8 cellular contexts compared by ENCODE assay signal in the genomic region with DNA sequence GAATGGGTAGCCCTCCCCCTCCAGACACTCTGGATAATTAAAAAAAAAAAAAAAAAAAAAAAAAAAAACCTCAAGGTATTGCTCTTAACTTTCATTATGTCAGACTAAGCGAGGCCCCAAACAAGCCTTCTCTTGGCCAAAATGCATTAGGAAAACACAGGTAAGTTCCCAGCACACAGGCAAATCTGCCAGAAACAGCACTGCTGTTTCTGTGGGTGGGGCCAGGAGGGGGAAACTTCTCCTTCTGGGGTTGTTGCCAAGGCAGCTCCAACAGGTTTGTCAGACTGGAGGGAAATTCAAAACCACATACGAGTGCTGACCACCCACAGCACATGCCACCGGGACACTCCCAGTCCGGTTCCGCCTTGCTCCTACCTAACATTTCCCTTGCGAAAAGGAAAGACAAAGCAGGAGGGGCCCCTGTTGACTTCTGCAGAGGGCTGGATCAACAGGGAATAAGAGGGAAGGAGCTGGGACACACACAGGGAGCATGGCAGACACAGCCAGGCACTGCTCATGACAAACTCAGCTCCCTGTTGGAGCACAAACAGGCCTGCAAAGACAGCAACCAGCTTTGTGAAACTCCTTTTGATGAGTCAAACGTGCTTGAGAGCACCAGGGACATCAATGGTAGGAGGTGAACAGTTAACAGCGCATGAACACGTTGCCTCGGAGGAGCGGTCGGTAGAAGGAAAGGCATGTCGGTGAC. TPM values are rescaled to one million over a fixed set of nuclear protein-coding genes. Genes with fewer than 3 reads are reported as not detected.
DNase-seq lines count a peak whose midpoint lies in the region; ATAC-seq and TF ChIP-seq lines count a peak whose summit lies in the region.

No MANE protein-coding gene starts in this region.

- no peaks in the 10 kb centered on the region for H3K27me3 Mint-ChIP-seq in natural killer cell (ENCODE audit: low read depth in 2 of 2)
- no peaks in the 10 kb centered on the region for H3K27me3 Mint-ChIP-seq in type B pancreatic cell

- no peak for TF ChIP-seq CTCF in DND-41 (IDR thresholded peaks at IDR 0.05; ENCODE audit: borderline replicate concordance, extremely low read depth, low read length, poor library complexity, severe bottlenecking)
- TF ChIP-seq CTCF in natural killer cell (IDR thresholded peaks at IDR 0.05), result no peak
- no peak for TF ChIP-seq CTCF in type B pancreatic cell (conservative IDR thresholded peaks at IDR 0.05)

- intact Hi-C loops in natural killer cell (cut with micrococcal nuclease), result loop anchor here (1.0 to 2.0 kb wide), 2 partner anchors 32 to 119 kb away; no protein-coding TSS in a partner anchor

- H3K4me3 Mint-ChIP-seq in natural killer cell (peak overlapping the region; percentile 78), type B pancreatic cell (peak overlapping the region; percentile 86)

- DNase-seq in DND-41 (peak; percentile 21), M059J (ENCODE audit: low read depth) (peak; percentile 91), natural killer cell (no peak), type B pancreatic cell (ENCODE audit: extremely low spot score, unreplicated experiment) (no peak)

- H3K9ac ChIP-seq in DND-41 (ENCODE audit: low read depth, low read length) (peak overlapping the region; percentile 51), duodenal mucosa (ENCODE audit: low read depth in 1 of 2, low read length in 2 of 2) (peak overlapping the region; percentile 49 to 55)

- H3K4me2 ChIP-seq in DND-41 (ENCODE audit: insufficient read depth, low read length), result peak overlapping the region; percentile 55

- H3K4me1 ChIP-seq in DND-41 (ENCODE audit: insufficient read depth, low read length) (peaks cover 75% of the 10 kb centered on the region), duodenal mucosa (ENCODE audit: control insufficient read depth in 1 of 2, insufficient read depth in 2 of 2, low read length in 2 of 2) (peaks cover 95 to 97% of the 10 kb centered on the region in 2 donors)

- peaks cover 92 to 93% of the 10 kb centered on the region in 2 donors for H3K4me1 Mint-ChIP-seq in natural killer cell
- peaks cover 89% of the 10 kb centered on the region for H3K4me1 Mint-ChIP-seq in type B pancreatic cell (ENCODE audit: unreplicated experiment)

- H3K36me3 ChIP-seq in DND-41 (ENCODE audit: insufficient read depth, low read length) (peaks cover 90% of the 10 kb centered on the region), duodenal mucosa (ENCODE audit: control insufficient read depth in 1 of 2, insufficient read depth in 2 of 2, low read length in 2 of 2) (peaks cover 38 to 90% of the 10 kb centered on the region in 2 donors)

- H3K36me3 Mint-ChIP-seq in natural killer cell, result no peaks in the 10 kb centered on the region
- H3K36me3 Mint-ChIP-seq in type B pancreatic cell, result peaks cover 37% of the 10 kb centered on the region

- H3K27ac ChIP-seq in DND-41 (ENCODE audit: low read length), result peak overlapping the region; percentile 91
- H3K27ac ChIP-seq in duodenal mucosa (ENCODE audit: low read depth, low read length), result peak overlapping the region; percentile 90

- H3K9me3 ChIP-seq in DND-41 (ENCODE audit: insufficient read depth, low read length, severe bottlenecking), result no peaks in the 10 kb centered on the region
- H3K9me3 ChIP-seq in duodenal mucosa (ENCODE audit: control insufficient read depth in 1 of 2, low read length in 2 of 2), result no peaks in the 10 kb centered on the region

- ATAC-seq in DND-41 (ENCODE audit: insufficient read depth, low read depth) (no peak), natural killer cell (no peak), GM19351 (IDR thresholded peaks at IDR 0.05; ENCODE audit: unreplicated experiment) (no peak), GM19324 (IDR thresholded peaks at IDR 0.05; ENCODE audit: low FRiP score, unreplicated experiment) (no peak)
- peak; percentile 61 to 68 for ATAC-seq in activated CD4-positive, CD25-positive, alpha-beta regulatory T cell treated with anti-CD3 and anti-CD28 coated beads, Interleukin-2, amount 50 U/mL, for 24 hours

- H3K4me3 ChIP-seq in DND-41 (ENCODE audit: low read depth in 1 of 2, low read length in 2 of 2) (no peak overlapping the region), duodenal mucosa (ENCODE audit: low read depth in 1 of 2, low read length in 2 of 2) (peak overlapping the region; percentile 18 to 36)

- H4K20me1 ChIP-seq in DND-41 (ENCODE audit: insufficient read depth, low read length), result peaks cover 57% of the 10 kb centered on the region

- H2AFZ ChIP-seq in DND-41 (ENCODE audit: low read depth, low read length), result no peak overlapping the region

- H3K27me3 ChIP-seq in DND-41 (ENCODE audit: insufficient read depth, low read length, poor library complexity) (no peaks in the 10 kb centered on the region), duodenal mucosa (ENCODE audit: control insufficient read depth in 1 of 2, insufficient read depth in 2 of 2, low read length in 2 of 2) (no peaks in the 10 kb centered on the region)

- H3K27ac Mint-ChIP-seq in natural killer cell (peak overlapping the region; percentile 98 to 100), type B pancreatic cell (peak overlapping the region; percentile 100)

- peaks cover 98% of the 10 kb centered on the region for H3K79me2 ChIP-seq in DND-41 (ENCODE audit: insufficient read depth, low read length)

- H3K9me3 Mint-ChIP-seq in natural killer cell (no peaks in the 10 kb centered on the region), type B pancreatic cell (no peaks in the 10 kb centered on the region)

RNA-seq across cellular contexts. Expression of a gene that starts 55.0 kb away (rescaled TPM):
- total RNA-seq in M059J (2014; rRNA removed; shearing (Covaris generic)), result 151 and 320 TPM in 2 replicates
- total RNA-seq in natural killer cell (1,000 to 10,000 TPM in 1 of 3 donors, 100 to 1,000 TPM in 2; 803 to 1,038 (median 808) TPM), type B pancreatic cell (ENCODE audit: low replicate concordance) (277 and 364 TPM in 2 replicates)

Comparison
In these comparisons a context has a peak if more than half of its experiments do, and no peak if none do; other contexts are left out.
1. ATAC-seq: peak in activated CD4-positive, CD25-positive, alpha-beta regulatory T cell treated with anti-CD3 and anti-CD28 coated beads, Interleukin-2, amount 50 U/mL, for 24 hours (2 of 2); none in DND-41 (single experiment), natural killer cell (0 of 3), GM19351 (single experiment) and GM19324 (single experiment).
2. DNase-seq: peak in DND-41 (single experiment) and M059J (single experiment); none in natural killer cell (single experiment) and type B pancreatic cell (single experiment).
3. H3K4me3 ChIP-seq: peak in duodenal mucosa (2 of 2); none in DND-41 (0 of 2).